In the genomic region with DNA sequence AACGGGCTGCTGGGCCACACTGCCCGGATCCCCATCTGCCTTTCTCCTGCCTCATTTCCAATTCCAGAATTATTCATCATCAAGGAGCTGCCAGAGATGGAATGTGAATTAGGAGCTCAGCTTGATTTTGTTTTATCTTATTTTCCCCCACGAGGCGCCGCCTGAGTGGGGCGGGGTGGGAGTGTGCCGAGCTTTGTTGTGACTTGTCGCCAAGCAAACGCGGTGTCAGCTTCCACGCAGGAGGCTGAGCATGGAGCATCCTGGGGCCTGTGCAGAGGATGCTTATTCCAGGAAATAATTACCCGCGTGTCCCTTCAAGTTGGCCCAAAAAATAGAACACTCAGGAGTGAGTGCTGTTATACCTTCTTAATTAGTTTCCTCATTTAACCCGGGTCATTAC, we compare ENCODE assay signal across 17 cellular contexts.
"Had no signal": no experiment of that assay in that cellular context is flagged by ENCODE, and none has a peak within 500 bp of the region (broad histone marks: within the 10 kb centered on the region; RNA-seq: fewer than 3 reads in every experiment).

No MANE protein-coding gene starts in this region.

- DNase-seq: natural killer cell; pancreas; psoas muscle; right cardiac atrium; right lobe of liver; sigmoid colon; small intestine; stimulated activated CD4-positive, alpha-beta T cell treated with anti-CD3 and anti-CD28 coated beads, Interleukin-15, amount 100 ng/mL, for 24 hours; stimulated activated CD4-positive, alpha-beta T cell treated with anti-CD3 and anti-CD28 coated beads, Interleukin-2, amount 100 ng/mL, for 24 hours; stimulated activated CD4-positive, alpha-beta T cell treated with anti-CD3 and anti-CD28 coated beads, Interleukin-2, amount 100 ng/mL, for 48 hours; stimulated activated CD4-positive, alpha-beta T cell treated with anti-CD3 and anti-CD28 coated beads, Interleukin-4, amount 100 ng/mL, for 24 hours; stimulated activated naive B cell treated with anti-CD40 and anti-IgM and Interleukin-4, amounts not matched to agents 10 μg/mL and 1 μg/mL and 100 μg/mL, for 72 hours; stimulated activated naive CD4-positive, alpha-beta T cell treated with Interleukin-2 at 50 U/mL for 16 hours; stomach; thyroid gland; trophoblast cell had no signal

- ATAC-seq: natural killer cell; pancreas; psoas muscle; right cardiac atrium; right lobe of liver; stimulated activated effector memory CD8-positive, alpha-beta T cell treated with anti-CD3 and anti-CD28 coated beads, Interleukin-12 subunit alpha, Interleukin-12 subunit beta, amount 100 ng/mL, for 72 hours; stimulated activated naive B cell treated with anti-CD40 and anti-IgM and Interleukin-4, amounts not matched to agents 10 μg/mL and 1 μg/mL and 100 μg/mL, for 72 hours had no signal
